In genomic region chr1:31335007-31335406, GRCh38 we compare ENCODE assay signal across 10 cellular contexts. TPM values are rescaled to one million over a fixed set of nuclear protein-coding genes. Genes with fewer than 3 reads are reported as not detected.
A peak's percentile ranks its signal among the peaks of the same experiment; 100 is the strongest.
DNase-seq lines count a peak whose midpoint lies in the region; TF ChIP-seq lines count a peak whose summit lies in the region.
"Had no signal": no experiment of that assay in that cellular context is flagged by ENCODE, and none has a peak within 500 bp of the region (broad histone marks: within the 10 kb centered on the region; RNA-seq: fewer than 3 reads in every experiment).

No MANE protein-coding gene starts in this region.

- TF ChIP-seq CTCF in DOHH2 (IDR thresholded peaks at IDR 0.05; ENCODE audit: low read depth, low read length, poor library complexity, severe bottlenecking) (peak; percentile 47), Peyer's patch (IDR thresholded peaks at IDR 0.05) (peak in 5 of 6 experiments; percentile 9 to 62 (median 56)), esophagus squamous epithelium (IDR thresholded peaks at IDR 0.05) (peak; percentile 21 to 63 (median 42)), progenitor cell of endocrine pancreas (IDR thresholded peaks at IDR 0.05; ENCODE audit: unreplicated experiment) (peak; percentile 55), sigmoid colon (IDR thresholded peaks at IDR 0.05) (peak in 1 of 4 experiments; percentile 24)

- H3K9me3 Mint-ChIP-seq in progenitor cell of endocrine pancreas (ENCODE audit: low read depth), result no peaks in the 10 kb centered on the region
- H3K9me3 Mint-ChIP-seq: T-helper 1 cell treated with Interleukin-12 subunit alpha and Interleukin-12 subunit beta and Interleukin-4 antibody, amounts not matched to agents 30 μg/mL and 1 μg/mL, for 36 hours had no signal

- no peak overlapping the region for H3K27ac ChIP-seq in DOHH2 (ENCODE audit: low read depth, low read length)
- no peak overlapping the region for H3K27ac ChIP-seq in Peyer's patch
- H3K27ac ChIP-seq in esophagus squamous epithelium, result no peak overlapping the region
- no peak overlapping the region for H3K27ac ChIP-seq in sigmoid colon
- H3K27ac ChIP-seq: neutrophil had no signal

- peaks cover 4% of the 10 kb centered on the region for H3K36me3 Mint-ChIP-seq in progenitor cell of endocrine pancreas (ENCODE audit: insufficient read depth)

- H3K4me2 ChIP-seq in DOHH2 (ENCODE audit: low read length), result 0 out of 2 replicates have a peak overlapping the region, but pooled peaks have one; percentile 7

- DNase-seq in Jurkat, Clone E6-1 (ENCODE audit: low read depth, low spot score), result peak; percentile 39
- DNase-seq in Peyer's patch (no peak), esophagus squamous epithelium (lab: John Stamatoyannopoulos, UW) (no peak), progenitor cell of endocrine pancreas (ENCODE audit: low spot score, unreplicated experiment) (no peak), amniotic stem cell (lab: John Stamatoyannopoulos, UW) (no peak), sigmoid colon (no peak)
- DNase-seq in stimulated activated CD4-positive, alpha-beta T cell treated with anti-CD3 and anti-CD28 coated beads, Interleukin-4, amount 100 ng/mL, for 4 hours, result no peak

- intact Hi-C loops in esophagus squamous epithelium (cut with DNase I) (no loop called here), sigmoid colon (cut with DNase I) (no loop called here)

- H3K4me3 Mint-ChIP-seq in progenitor cell of endocrine pancreas (ENCODE audit: low read depth), result no peak overlapping the region
- H3K4me3 Mint-ChIP-seq: T-helper 1 cell treated with Interleukin-12 subunit alpha and Interleukin-12 subunit beta and Interleukin-4 antibody, amounts not matched to agents 30 μg/mL and 1 μg/mL, for 36 hours had no signal

- TF ChIP-seq POLR2A in Peyer's patch (IDR thresholded peaks at IDR 0.05) (no peak), esophagus squamous epithelium (IDR thresholded peaks at IDR 0.05) (no peak), sigmoid colon (IDR thresholded peaks at IDR 0.05) (no peak)

- no peaks in the 10 kb centered on the region for H3K79me2 ChIP-seq in DOHH2 (ENCODE audit: control insufficient read depth, low read length)

- no peaks in the 10 kb centered on the region for H3K36me3 ChIP-seq in DOHH2 (ENCODE audit: control insufficient read depth, low read length)
- H3K36me3 ChIP-seq in Peyer's patch, result peaks cover 0 to 14% (median 0%) of the 10 kb centered on the region in 3 donors
- H3K36me3 ChIP-seq in esophagus squamous epithelium, result peaks cover 0 to 29% (median 0%) of the 10 kb centered on the region in 3 donors
- peaks cover 0 to 27% (median 0%) of the 10 kb centered on the region in 4 donors for H3K36me3 ChIP-seq in sigmoid colon

- no peaks in the 10 kb centered on the region for H4K20me1 ChIP-seq in DOHH2 (ENCODE audit: control insufficient read depth, insufficient read depth, low read depth, low read length)

- H3K27ac Mint-ChIP-seq in progenitor cell of endocrine pancreas, result no peak overlapping the region
- H3K27ac Mint-ChIP-seq: T-helper 1 cell treated with Interleukin-12 subunit alpha and Interleukin-12 subunit beta and Interleukin-4 antibody, amounts not matched to agents 30 μg/mL and 1 μg/mL, for 36 hours had no signal

- no peaks in the 10 kb centered on the region for H3K4me1 Mint-ChIP-seq in progenitor cell of endocrine pancreas (ENCODE audit: low read depth)

- H3K4me3 ChIP-seq in DOHH2 (ENCODE audit: low read length) (no peak overlapping the region), Peyer's patch (no peak overlapping the region), esophagus squamous epithelium (no peak overlapping the region), sigmoid colon (no peak overlapping the region)
- H3K4me3 ChIP-seq in Jurkat, Clone E6-1 (ENCODE audit: low read length), result no peak overlapping the region

- TF ChIP-seq EP300 in sigmoid colon (IDR thresholded peaks at IDR 0.05), result no peak

- H3F3A ChIP-seq in DOHH2 (ENCODE audit: control insufficient read depth, insufficient read depth), result no peaks in the 10 kb centered on the region

- H3K27me3 ChIP-seq in DOHH2 (ENCODE audit: control insufficient read depth, low read length) (no peaks in the 10 kb centered on the region), Peyer's patch (no peaks in the 10 kb centered on the region), esophagus squamous epithelium (no peaks in the 10 kb centered on the region), sigmoid colon (no peaks in the 10 kb centered on the region)
- H3K27me3 ChIP-seq: neutrophil had no signal

- H3K4me1 ChIP-seq in DOHH2 (ENCODE audit: control insufficient read depth, low read length) (peaks cover 20% of the 10 kb centered on the region), Peyer's patch (no peaks in the 10 kb centered on the region), esophagus squamous epithelium (no peaks in the 10 kb centered on the region), sigmoid colon (no peaks in the 10 kb centered on the region)

- no peaks in the 10 kb centered on the region for H3K27me3 Mint-ChIP-seq in progenitor cell of endocrine pancreas

- H3K9me3 ChIP-seq in DOHH2 (ENCODE audit: control insufficient read depth, insufficient read depth, low read length) (no peaks in the 10 kb centered on the region), Peyer's patch (no peaks in the 10 kb centered on the region), esophagus squamous epithelium (no peaks in the 10 kb centered on the region), sigmoid colon (no peaks in the 10 kb centered on the region)
- H3K9me3 ChIP-seq: neutrophil had no signal

- H3K9me2 ChIP-seq in DOHH2 (replicated peaks; ENCODE audit: control insufficient read depth, low read length), result no peaks in the 10 kb centered on the region

RNA-seq across cellular contexts. Expression of gene FABP3, which starts 37.9 kb away (rescaled TPM):
- 2.9 TPM for polyA plus RNA-seq in Jurkat, Clone E6-1 (2012; ENCODE audit: insufficient read depth, insufficient read length)
- total RNA-seq in Peyer's patch, result 10 to 100 TPM in 1 of 4 donors, 1 to 10 TPM in 1, not detected in 2; 2.7 to 15.7 TPM
- 1 to 10 TPM in 1 of 4 donors, under 1 TPM in 1, not detected in 2; 0.57 to 7.6 TPM for total RNA-seq in esophagus squamous epithelium
- total RNA-seq in progenitor cell of endocrine pancreas, result 0.73 and 0.74 TPM in 2 replicates
- total RNA-seq in sigmoid colon, result 10 to 100 TPM in 3 of 4 donors, 1 to 10 TPM in 1; 6.4 to 26.3 (median 19.6) TPM
- 10 to 100 TPM; 10.0 to 31.2 (median 16.4) TPM for polyA plus RNA-seq in sigmoid colon

RNA-seq across cellular contexts. Expression of gene ZCCHC17, which starts 38.2 kb away (rescaled TPM):
- 55.8 TPM for polyA plus RNA-seq in Jurkat, Clone E6-1 (2012; ENCODE audit: insufficient read depth, insufficient read length)
- total RNA-seq in Peyer's patch (1 to 10 TPM; 5.4 to 9.8 (median 8.1) TPM), esophagus squamous epithelium (10 to 100 TPM; 11.5 to 22.5 (median 18.6) TPM), progenitor cell of endocrine pancreas (31.3 and 34.0 TPM in 2 replicates), sigmoid colon (10 to 100 TPM; 23.3 to 33.2 (median 25.7) TPM)
- 10 to 100 TPM; 29.9 to 35.4 (median 31.7) TPM for polyA plus RNA-seq in sigmoid colon

RNA-seq across cellular contexts. Expression of gene SNRNP40, which starts 38.4 kb away (rescaled TPM):
- polyA plus RNA-seq in Jurkat, Clone E6-1 (2012; ENCODE audit: insufficient read depth, insufficient read length), result 143 TPM
- total RNA-seq in Peyer's patch (10 to 100 TPM; 22.9 to 63.5 (median 34.3) TPM), esophagus squamous epithelium (10 to 100 TPM; 24.3 to 54.7 (median 51.3) TPM), progenitor cell of endocrine pancreas (72.0 and 75.2 TPM in 2 replicates), sigmoid colon (10 to 100 TPM; 19.4 to 36.4 (median 30.3) TPM)
- polyA plus RNA-seq in sigmoid colon, result 10 to 100 TPM; 21.0 to 36.2 (median 23.4) TPM
